ENCODE assay signal across 8 cellular contexts in the genomic region with DNA sequence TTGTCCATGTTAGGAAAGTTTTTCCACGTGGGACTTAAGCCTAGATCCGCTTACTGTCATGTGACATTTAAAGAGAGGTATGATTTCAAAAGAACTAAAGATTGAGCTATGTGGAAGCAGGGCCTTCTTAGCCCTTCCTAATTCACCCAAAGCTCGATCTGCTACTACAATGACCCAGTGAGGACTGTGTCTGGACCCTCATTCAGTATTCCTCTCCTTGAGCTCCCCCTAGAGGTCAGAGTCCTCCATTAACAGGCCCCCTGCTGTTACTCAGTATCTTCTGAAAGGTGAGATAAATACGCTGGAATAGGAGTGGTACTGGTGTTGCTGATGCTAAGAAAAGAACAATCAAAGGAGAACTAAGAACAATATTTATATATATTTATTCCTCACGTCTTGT.
DNase-seq lines count a peak whose midpoint lies in the region; ATAC-seq and TF ChIP-seq lines count a peak whose summit lies in the region.

No MANE protein-coding gene starts in this region.

- TF ChIP-seq CTCF in RWPE2 (IDR thresholded peaks at IDR 0.05; ENCODE audit: poor library complexity, severe bottlenecking) (peak; percentile 81), endothelial cell (IDR thresholded peaks at IDR 0.05; ENCODE audit: unreplicated experiment) (peak; percentile 71)

- no peaks in the 10 kb centered on the region for H3K9me3 ChIP-seq in RWPE2 (ENCODE audit: severe bottlenecking)

- peak; percentile 91 for ATAC-seq in GM21619 (IDR thresholded peaks at IDR 0.05; ENCODE audit: unreplicated experiment)
- ATAC-seq in RWPE2 (ENCODE audit: low read depth), result peak; percentile 85

- DNase-seq in activated CD4-positive, alpha-beta T cell treated with anti-CD3 and anti-CD28 coated beads, Interleukin-2, amount 10 ng/mL, durations not matched to agents 24 days and 14 days, result peak; percentile 77
- DNase-seq in activated CD4-positive, alpha-beta T cell treated with anti-CD3 and anti-CD28 coated beads, Interleukin-2, amount 50 U/mL, for 1 hour, result no peak
- DNase-seq in HS-5 (ENCODE audit: low read depth), result peak; percentile 43
- no peak for DNase-seq in RWPE2 (ENCODE audit: low spot score)
- DNase-seq in endothelial cell (ENCODE audit: low spot score), result peak; percentile 78
- peak; percentile 78 for DNase-seq in myocyte (ENCODE audit: low read depth)
- DNase-seq in activated CD4-positive, CD25-positive, alpha-beta regulatory T cell treated with anti-CD3 and anti-CD28 coated beads, Interleukin-2, amount 50 U/mL, for 72 hours, result no peak

- intact Hi-C loops in activated CD4-positive, alpha-beta T cell treated with anti-CD3 and anti-CD28 coated beads, Interleukin-2, amount 10 ng/mL, durations not matched to agents 24 days and 14 days (cut with micrococcal nuclease), result loop anchor here (2.0 kb wide), 1 partner anchor 419 kb away; no protein-coding TSS in a partner anchor

- no peak overlapping the region for H3K27ac Mint-ChIP-seq in activated CD4-positive, alpha-beta T cell treated with anti-CD3 and anti-CD28 coated beads, Interleukin-2, amount 10 ng/mL, durations not matched to agents 24 days and 14 days
- no peak overlapping the region for H3K27ac Mint-ChIP-seq in endothelial cell (ENCODE audit: unreplicated experiment)

- no peaks in the 10 kb centered on the region for H3K4me1 Mint-ChIP-seq in activated CD4-positive, alpha-beta T cell treated with anti-CD3 and anti-CD28 coated beads, Interleukin-2, amount 10 ng/mL, durations not matched to agents 24 days and 14 days
- H3K4me1 Mint-ChIP-seq in endothelial cell (ENCODE audit: unreplicated experiment), result peaks cover 21% of the 10 kb centered on the region

- no peak overlapping the region for H3K4me3 ChIP-seq in RWPE2 (ENCODE audit: severe bottlenecking)

- H3K4me3 Mint-ChIP-seq in activated CD4-positive, alpha-beta T cell treated with anti-CD3 and anti-CD28 coated beads, Interleukin-2, amount 10 ng/mL, durations not matched to agents 24 days and 14 days, result no peak overlapping the region
- H3K4me3 Mint-ChIP-seq in endothelial cell (ENCODE audit: unreplicated experiment), result no peak overlapping the region

- H3K36me3 Mint-ChIP-seq in activated CD4-positive, alpha-beta T cell treated with anti-CD3 and anti-CD28 coated beads, Interleukin-2, amount 10 ng/mL, durations not matched to agents 24 days and 14 days (ENCODE audit: low read depth), result no peaks in the 10 kb centered on the region
- no peaks in the 10 kb centered on the region for H3K36me3 Mint-ChIP-seq in endothelial cell (ENCODE audit: low read depth, unreplicated experiment)

- H3K27me3 ChIP-seq in RWPE2 (ENCODE audit: insufficient read depth, poor library complexity, severe bottlenecking), result no peaks in the 10 kb centered on the region

- H3K27ac ChIP-seq in RWPE2 (ENCODE audit: poor library complexity, severe bottlenecking), result no peak overlapping the region

- H3K9me3 Mint-ChIP-seq in activated CD4-positive, alpha-beta T cell treated with anti-CD3 and anti-CD28 coated beads, Interleukin-2, amount 10 ng/mL, durations not matched to agents 24 days and 14 days, result no peaks in the 10 kb centered on the region
- no peaks in the 10 kb centered on the region for H3K9me3 Mint-ChIP-seq in endothelial cell (ENCODE audit: unreplicated experiment)

- H3K27me3 Mint-ChIP-seq in activated CD4-positive, alpha-beta T cell treated with anti-CD3 and anti-CD28 coated beads, Interleukin-2, amount 10 ng/mL, durations not matched to agents 24 days and 14 days, result no peaks in the 10 kb centered on the region
- H3K27me3 Mint-ChIP-seq in endothelial cell (ENCODE audit: unreplicated experiment), result no peaks in the 10 kb centered on the region

- H3K36me3 ChIP-seq in RWPE2 (ENCODE audit: low read depth), result no peaks in the 10 kb centered on the region

- H3K4me1 ChIP-seq in RWPE2 (ENCODE audit: insufficient read depth, poor library complexity, severe bottlenecking), result no peaks in the 10 kb centered on the region

Comparison
In these comparisons a context has a peak if more than half of its experiments do, and no peak if none do; other contexts are left out.
1. DNase-seq: peak in activated CD4-positive, alpha-beta T cell treated with anti-CD3 and anti-CD28 coated beads, Interleukin-2, amount 10 ng/mL, durations not matched to agents 24 days and 14 days (single experiment), HS-5 (single experiment), endothelial cell (single experiment) and myocyte (single experiment); none in activated CD4-positive, alpha-beta T cell treated with anti-CD3 and anti-CD28 coated beads, Interleukin-2, amount 50 U/mL, for 1 hour (single experiment), RWPE2 (single experiment) and activated CD4-positive, CD25-positive, alpha-beta regulatory T cell treated with anti-CD3 and anti-CD28 coated beads, Interleukin-2, amount 50 U/mL, for 72 hours (single experiment).